8 cellular contexts compared by ENCODE assay signal in genomic region chr22:19844423-19845368, GRCh38. TPM values are rescaled to one million over a fixed set of nuclear protein-coding genes. Genes with fewer than 3 reads are reported as not detected.
DNase-seq lines count a peak whose midpoint lies in the region; ATAC-seq and TF ChIP-seq lines count a peak whose summit lies in the region.

No MANE protein-coding gene starts in this region.

- ATAC-seq in lung (ENCODE audit: insufficient read depth, low FRiP score) (peak; percentile 48), HG02571 (IDR thresholded peaks at IDR 0.05; ENCODE audit: unreplicated experiment) (no peak)

- H3K27me3 ChIP-seq in lung (ENCODE audit: control insufficient read depth, insufficient read depth) = no peaks in the 10 kb centered on the region

- WGBS in lung, 2 donors = 33 to 34% methylated on average over 21 to 22 of the region's 22 CpGs

- H3K27ac ChIP-seq in lung (ENCODE audit: low read depth in 1 of 2, low read length in 1 of 2) = peak overlapping the region in 1 of 2 donors; percentile 83

- H3K36me3 ChIP-seq in lung (ENCODE audit: control insufficient read depth in 2 of 2, insufficient read depth in 2 of 2, low read length in 2 of 2) = no peaks in the 10 kb centered on the region

- H3K27ac Mint-ChIP-seq in MCF 10A (ENCODE audit: low read depth, unreplicated experiment) = no peak overlapping the region

- intact Hi-C loops in MCF 10A (cut with micrococcal nuclease) = no loop called here

- TF ChIP-seq CTCF in MCF 10A (IDR thresholded peaks at IDR 0.05; ENCODE audit: unreplicated experiment) (no peak), lung (IDR thresholded peaks at IDR 0.05; ENCODE audit: control extremely low read depth, extremely low read depth) (no peak)

- DNase-seq in stimulated activated CD8-positive, alpha-beta memory T cell treated with anti-CD3 and anti-CD28 coated beads, Interleukin-12 subunit alpha, Interleukin-12 subunit beta, amount 100 ng/mL, for 1 hour (ENCODE audit: low read depth) = peak; percentile 7
- DNase-seq in stimulated activated CD8-positive, alpha-beta memory T cell treated with anti-CD3 and anti-CD28 coated beads, Interleukin-4, amount 100 ng/mL, for 48 hours = no peak
- DNase-seq in MCF 10A (ENCODE audit: unreplicated experiment) (peak; percentile 58), lung (ENCODE audit: low spot score) (peak; percentile 59), iPS-NIHi7 (ENCODE audit: extremely low spot score) (no peak), NCI-H1092 (lab: John Stamatoyannopoulos, UW) (no peak), HT-29 (ENCODE audit: low spot score) (no peak)

- POLR2A ChIA-PET in MCF 10A (lab: Yijun Ruan, JAX) = interaction anchor here (2.0 kb wide), 1 partner anchor 11 kb away, joined by 12 read pairs; the partner anchor contains the start of genes GNB1L and RTL10

- H3K9me3 ChIP-seq in lung (ENCODE audit: control insufficient read depth in 2 of 2, insufficient read depth in 1 of 2, low read length in 1 of 2) = no peaks in the 10 kb centered on the region

- H3K4me1 Mint-ChIP-seq in MCF 10A (ENCODE audit: insufficient read depth, unreplicated experiment) = peaks cover 21% of the 10 kb centered on the region

- H3K4me1 ChIP-seq in lung (ENCODE audit: control insufficient read depth in 2 of 2, insufficient read depth in 2 of 2, low read length in 2 of 2) = peaks cover 0 to 31% of the 10 kb centered on the region in 2 donors

- H3K4me3 ChIP-seq in lung = no peak overlapping the region

- CTCF ChIA-PET in MCF 10A (lab: Yijun Ruan, JAX) = no interaction called here

- peaks cover 14% of the 10 kb centered on the region for H3K36me3 Mint-ChIP-seq in MCF 10A (ENCODE audit: insufficient read depth, unreplicated experiment)

- no peaks in the 10 kb centered on the region for H3K9me3 Mint-ChIP-seq in MCF 10A (ENCODE audit: unreplicated experiment)

- BruUV-seq in MCF 10A (replicated peaks; lab: Mats Ljungman, UMichigan) = no TSS peak

- H3K4me3 Mint-ChIP-seq in MCF 10A (ENCODE audit: unreplicated experiment) = no peak overlapping the region

- no peaks in the 10 kb centered on the region for H3K27me3 Mint-ChIP-seq in MCF 10A (ENCODE audit: insufficient read depth, unreplicated experiment)

RNA-seq across cellular contexts. Expression of gene GNB1L, which starts 10.0 kb away (rescaled TPM):
- total RNA-seq in MCF 10A (2022) = 4.3 and 7.1 TPM in 2 replicates
- 1 to 10 TPM; 4.5 to 9.3 TPM for total RNA-seq in lung
- 1 to 10 TPM; 5.1 to 8.3 TPM for polyA plus RNA-seq in lung
- total RNA-seq in HT-29 (2014; rRNA removed; shearing (Covaris generic)) = 96.1 and 115 TPM in 2 replicates

RNA-seq across cellular contexts. Expression of gene RTL10, which starts 10.0 kb away (rescaled TPM):
- total RNA-seq in MCF 10A (2022) = 16.8 and 20.6 TPM in 2 replicates
- total RNA-seq in lung = 10 to 100 TPM; 11.4 to 22.7 TPM
- 10 to 100 TPM in 1 of 2 donors, 1 to 10 TPM in 1; 7.4 to 11.7 TPM for polyA plus RNA-seq in lung
- 37.9 and 42.8 TPM in 2 replicates for total RNA-seq in HT-29 (2014; rRNA removed; shearing (Covaris generic))

Comparison
In these comparisons a context has a peak if more than half of its experiments do, and no peak if none do; other contexts are left out.
1. DNase-seq: peak in stimulated activated CD8-positive, alpha-beta memory T cell treated with anti-CD3 and anti-CD28 coated beads, Interleukin-12 subunit alpha, Interleukin-12 subunit beta, amount 100 ng/mL, for 1 hour (single experiment), MCF 10A (single experiment) and lung (single experiment); none in stimulated activated CD8-positive, alpha-beta memory T cell treated with anti-CD3 and anti-CD28 coated beads, Interleukin-4, amount 100 ng/mL, for 48 hours (single experiment), iPS-NIHi7 (single experiment), NCI-H1092 (single experiment) and HT-29 (single experiment).